In the genomic region with DNA sequence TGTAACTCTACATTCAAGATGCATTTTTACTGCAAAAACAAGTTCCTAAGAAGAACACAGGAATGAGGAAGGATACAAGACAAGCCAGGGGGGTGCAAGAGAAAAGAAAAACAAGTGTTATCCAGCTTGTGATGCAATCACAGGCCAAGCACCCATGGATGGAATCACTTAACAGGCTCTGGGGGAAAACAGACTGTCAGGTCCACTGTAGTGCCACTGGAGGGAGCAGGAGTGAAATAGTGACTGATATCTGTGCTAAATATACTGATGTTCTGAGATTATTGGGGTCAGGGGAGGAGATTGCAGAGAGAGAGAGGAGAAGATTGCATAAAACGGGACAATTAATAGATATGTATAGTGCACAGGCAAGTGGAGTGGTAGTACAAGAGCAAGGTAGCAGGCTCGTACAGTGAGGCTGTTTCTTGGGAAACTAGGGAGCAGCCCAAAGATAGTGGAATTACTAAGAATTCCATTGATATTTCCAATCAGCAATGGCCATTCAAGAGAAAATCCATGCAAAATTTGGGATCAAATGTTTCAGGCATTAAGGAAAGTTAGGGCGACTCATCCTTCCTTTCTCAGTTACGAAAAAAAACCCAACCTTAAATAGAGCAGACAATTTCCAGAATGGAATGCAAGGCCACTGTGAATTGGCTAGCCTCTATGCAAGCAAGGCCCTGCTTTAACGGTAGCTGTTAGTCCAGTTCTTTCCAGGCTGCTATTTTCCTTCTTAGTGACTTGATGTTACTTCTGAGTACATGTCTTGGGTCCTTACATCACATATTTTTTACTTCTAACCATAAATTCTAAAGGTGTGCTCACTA, we compare ENCODE assay signal across 8 cellular contexts. TPM values are rescaled to one million over a fixed set of nuclear protein-coding genes. Genes with fewer than 3 reads are reported as not detected.
DNase-seq lines count a peak whose midpoint lies in the region; ATAC-seq and TF ChIP-seq lines count a peak whose summit lies in the region.

No MANE protein-coding gene starts in this region.

- H3K4me1 Mint-ChIP-seq in CD4-positive, alpha-beta T cell (ENCODE audit: low read depth): no peaks in the 10 kb centered on the region

- H3K9me3 ChIP-seq in CD4-positive, alpha-beta T cell (ENCODE audit: control insufficient read depth, low read length): no peaks in the 10 kb centered on the region

- no peak overlapping the region for H3K4me3 Mint-ChIP-seq in CD4-positive, alpha-beta T cell

- no peak for ATAC-seq in HG02870 (IDR thresholded peaks at IDR 0.05; ENCODE audit: unreplicated experiment)
- no peak for ATAC-seq in CD4-positive, alpha-beta T cell (ENCODE audit: poor library complexity)

- TF ChIP-seq CTCF in 22Rv1 (IDR thresholded peaks at IDR 0.05) (peak; percentile 53), VCaP (conservative IDR thresholded peaks at IDR 0.05) (peak; percentile 85)
- no peak for TF ChIP-seq CTCF in CD4-positive, alpha-beta T cell (IDR thresholded peaks at IDR 0.05)

- H3K27ac ChIP-seq in 22Rv1 (no peak overlapping the region), VCaP (no peak overlapping the region)
- no peak overlapping the region for H3K27ac ChIP-seq in CD4-positive, alpha-beta T cell (ENCODE audit: low read depth, low read length)

- H3K27me3 Mint-ChIP-seq in CD4-positive, alpha-beta T cell: peaks cover 21% of the 10 kb centered on the region

- no peaks in the 10 kb centered on the region for H3K36me3 Mint-ChIP-seq in CD4-positive, alpha-beta T cell (ENCODE audit: low read depth)

- H3K27ac Mint-ChIP-seq in CD4-positive, alpha-beta T cell: no peak overlapping the region

- DNase-seq in HEK293T (ENCODE audit: extremely low spot score) (peak; percentile 32), iPS-NIHi7 (ENCODE audit: extremely low spot score) (peak; percentile 66), HUDEP-2 (lab: John Stamatoyannopoulos, UW; ENCODE audit: unreplicated experiment in 76 of 76) (no peak)
- no peak for DNase-seq in CD4-positive, alpha-beta T cell
- no peak for DNase-seq in stimulated activated CD4-positive, alpha-beta T cell treated with anti-CD3 and anti-CD28 coated beads, Interleukin-4, amount 100 ng/mL, for 24 hours

- intact Hi-C loops in CD4-positive, alpha-beta T cell (cut with DNase I, micrococcal nuclease): loop anchor here in 1 of 2 experiments (5.0 kb wide), 1 partner anchor 805 kb away; no protein-coding TSS in a partner anchor

- CTCF ChIA-PET in HEK293T (lab: Yijun Ruan, JAX): interaction anchor here (2.9 kb wide), 1 partner anchor 144 kb away, joined by 54 read pairs; no protein-coding TSS in a partner anchor
- CTCF ChIA-PET in CD4-positive, alpha-beta T cell (lab: Charles Lee): interaction anchor here (3.1 kb wide), 1 partner anchor 145 kb away, joined by 30 read pairs; no protein-coding TSS in a partner anchor

- H3K9me3 Mint-ChIP-seq in CD4-positive, alpha-beta T cell: peaks cover 3% of the 10 kb centered on the region

- POLR2A ChIA-PET in HEK293T (lab: Yijun Ruan, JAX): no interaction called here
- POLR2A ChIA-PET in CD4-positive, alpha-beta T cell (lab: Charles Lee): no interaction called here

- peaks cover 8% of the 10 kb centered on the region for H3K27me3 ChIP-seq in CD4-positive, alpha-beta T cell (ENCODE audit: control insufficient read depth, insufficient read depth, low read length)

TF ChIP-seq in HEK293T, 16 proteins besides CTCF, POLR2A, EP300 and RAD21:
- TF ChIP-seq ARNT (IDR thresholded peaks at IDR 0.05) (no peak), CTBP1 (IDR thresholded peaks at IDR 0.05; ENCODE audit: borderline replicate concordance) (no peak), FOXK2 (IDR thresholded peaks at IDR 0.05) (no peak), ELF4 (IDR thresholded peaks at IDR 0.05) (no peak), L3MBTL2 (conservative IDR thresholded peaks at IDR 0.05) (no peak), HDGF (IDR thresholded peaks at IDR 0.05; ENCODE audit: borderline replicate concordance) (no peak), SUZ12 (IDR thresholded peaks at IDR 0.05) (no peak), BHLHE40 (IDR thresholded peaks at IDR 0.05; ENCODE audit: borderline replicate concordance) (no peak), TARDBP (IDR thresholded peaks at IDR 0.05) (no peak), LEF1 (IDR thresholded peaks at IDR 0.05; ENCODE audit: borderline replicate concordance) (no peak), ZNF384 (IDR thresholded peaks at IDR 0.05) (no peak)

RNA-seq across cellular contexts. Expression of a gene that starts 52.2 kb away (rescaled TPM):
- 1 to 10 TPM in 1 of 2 experiments, under 1 TPM in 1; 0.96 to 1.2 TPM for total RNA-seq in CD4-positive, alpha-beta T cell

RNA-seq across cellular contexts. Expression of a gene that starts 53.7 kb away (rescaled TPM):
- total RNA-seq in CD4-positive, alpha-beta T cell: not detected

Comparison
In these comparisons a context has a peak if more than half of its experiments do, and no peak if none do; other contexts are left out.
1. DNase-seq: peak in HEK293T (single experiment) and iPS-NIHi7 (single experiment); none in HUDEP-2 (0 of 76), CD4-positive, alpha-beta T cell (0 of 10) and stimulated activated CD4-positive, alpha-beta T cell treated with anti-CD3 and anti-CD28 coated beads, Interleukin-4, amount 100 ng/mL, for 24 hours (single experiment).